Comparison of ENCODE assay signal across 6 cellular contexts in genomic region chr6:160818934-160819333, GRCh38.
"Had no signal": no experiment of that assay in that cellular context is flagged by ENCODE, and none has a peak within 500 bp of the region (broad histone marks: within the 10 kb centered on the region; RNA-seq: fewer than 3 reads in every experiment).

No MANE protein-coding gene starts in this region.

- FAIRE-seq: HTR-8/SVneo had no signal

- H3K9ac ChIP-seq: KMS-11 had no signal

- H3K27ac ChIP-seq: HL-60, KMS-11 had no signal

- DNase-seq: Karpas-422, KBM-7, KG1 had no signal

- H3K4me2 ChIP-seq: KMS-11 had no signal
